In the genomic region with DNA sequence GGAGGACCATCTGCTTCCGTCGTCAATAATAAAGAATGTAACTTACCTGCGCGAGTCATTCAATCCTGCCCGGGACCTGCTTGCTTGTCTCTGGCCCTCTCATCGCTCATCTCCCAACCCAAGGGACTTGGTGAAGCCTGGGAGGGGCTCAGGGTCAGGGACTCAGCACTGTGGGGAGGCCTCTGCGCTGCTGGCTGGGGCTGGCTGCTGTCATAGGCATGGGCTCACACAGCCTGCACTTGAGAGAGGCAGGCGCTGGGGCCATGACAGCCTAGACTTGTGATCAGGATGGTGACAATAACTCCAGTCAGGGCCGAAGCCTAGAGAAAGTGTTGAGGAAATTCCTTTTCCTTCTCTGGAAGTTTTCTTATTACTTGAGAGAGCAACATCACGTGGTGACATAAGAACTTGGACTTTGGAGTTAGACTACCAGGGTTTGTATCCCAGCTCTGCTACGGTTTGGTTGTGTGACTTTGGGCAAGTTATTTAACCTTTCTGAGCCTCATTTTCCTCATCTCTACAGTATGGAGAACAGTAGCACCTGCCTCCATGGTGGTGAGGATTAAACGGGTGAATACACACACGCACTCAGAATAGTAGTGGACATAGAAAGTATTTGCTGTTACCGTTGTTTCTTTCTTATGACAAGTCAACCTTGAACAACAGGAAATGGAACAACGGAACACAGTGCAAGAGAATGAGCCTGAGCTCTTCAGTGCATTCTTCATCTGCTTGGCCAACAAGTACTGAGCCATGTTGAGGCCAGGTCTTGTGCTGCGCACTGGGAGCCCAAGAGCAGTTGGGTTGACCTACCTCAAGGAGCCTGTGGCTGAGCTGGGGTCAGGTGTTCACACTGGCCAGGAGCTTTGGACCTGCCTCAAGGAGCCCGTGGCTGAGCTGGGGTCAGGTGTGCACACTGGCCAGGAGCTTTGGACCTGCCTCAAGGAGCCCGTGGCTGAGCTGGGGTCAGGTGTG, we compare ENCODE assay signal across 1 cellular context.
TF ChIP-seq lines count a peak whose summit lies in the region.

No MANE protein-coding gene starts in this region.

TF ChIP-seq in GM12878, 131 proteins besides CTCF, POLR2A, EP300 and RAD21 (continued from another document):
- TF ChIP-seq, protein P1, sequence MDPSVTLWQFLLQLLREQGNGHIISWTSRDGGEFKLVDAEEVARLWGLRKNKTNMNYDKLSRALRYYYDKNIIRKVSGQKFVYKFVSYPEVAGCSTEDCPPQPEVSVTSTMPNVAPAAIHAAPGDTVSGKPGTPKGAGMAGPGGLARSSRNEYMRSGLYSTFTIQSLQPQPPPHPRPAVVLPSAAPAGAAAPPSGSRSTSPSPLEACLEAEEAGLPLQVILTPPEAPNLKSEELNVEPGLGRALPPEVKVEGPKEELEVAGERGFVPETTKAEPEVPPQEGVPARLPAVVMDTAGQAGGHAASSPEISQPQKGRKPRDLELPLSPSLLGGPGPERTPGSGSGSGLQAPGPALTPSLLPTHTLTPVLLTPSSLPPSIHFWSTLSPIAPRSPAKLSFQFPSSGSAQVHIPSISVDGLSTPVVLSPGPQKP (IDR thresholded peaks at IDR 0.05; ENCODE audit: low read depth, low read length): no peak
- TF ChIP-seq IRF3 (IDR thresholded peaks at IDR 0.05) (no peak), CREM (IDR thresholded peaks at IDR 0.05; ENCODE audit: low read depth) (no peak), SUZ12 (IDR thresholded peaks at IDR 0.05; ENCODE audit: unreplicated experiment) (no peak), KLF5 (IDR thresholded peaks at IDR 0.05; ENCODE audit: partially characterized antibody) (no peak), EED (IDR thresholded peaks at IDR 0.05; ENCODE audit: low read depth) (peak; percentile 39; the same call in 1 of the 2 replicates), FOXM1 (IDR thresholded peaks at IDR 0.05; ENCODE audit: low read depth, low read length) (no peak), NKRF (conservative IDR thresholded peaks at IDR 0.05) (no peak), JUNB (IDR thresholded peaks at IDR 0.05) (peak; percentile 43; the same call in 1 of the 2 replicates), FOS (IDR thresholded peaks at IDR 0.05; ENCODE audit: borderline replicate concordance, extremely low read depth, insufficient read length) (no peak), ETV6 (conservative IDR thresholded peaks at IDR 0.05 in 1 of 2, IDR thresholded peaks at IDR 0.05 in 1 of 2; ENCODE audit: borderline replicate concordance in 1 of 2, low read depth in 1 of 2) (peak in 1 of 2 experiments; percentile 48; a peak in 1 of 4 replicates), ZNF592 (IDR thresholded peaks at IDR 0.05) (no peak), TCF12 (IDR thresholded peaks at IDR 0.05; ENCODE audit: low read depth, low read length) (0 out of 2 replicates have a peak, but pooled peaks have one; percentile 16), STAT1 (conservative IDR thresholded peaks at IDR 0.05) (no peak), RBBP5 (conservative IDR thresholded peaks at IDR 0.05) (no peak), CBX3 (IDR thresholded peaks at IDR 0.05; ENCODE audit: borderline replicate concordance, low read depth) (no peak), RUNX3 (IDR thresholded peaks at IDR 0.05; ENCODE audit: low read length) (0 out of 2 replicates have a peak, but pooled peaks have one; percentile 31), JUND (IDR thresholded peaks at IDR 0.05; ENCODE audit: low read depth, low read length) (no peak), RB1 (IDR thresholded peaks at IDR 0.05; ENCODE audit: borderline replicate concordance) (no peak), TAF1 (IDR thresholded peaks at IDR 0.05; ENCODE audit: borderline replicate concordance, low read depth, low read length) (no peak), NFXL1 (IDR thresholded peaks at IDR 0.05; ENCODE audit: borderline replicate concordance) (no peak), ATF7 (IDR thresholded peaks at IDR 0.05; ENCODE audit: low read depth) (no peak), IKZF2 (IDR thresholded peaks at IDR 0.05) (no peak), RFX5 (IDR thresholded peaks at IDR 0.05; ENCODE audit: low read depth, low read length) (no peak)
- TF ChIP-seq, protein P2, sequence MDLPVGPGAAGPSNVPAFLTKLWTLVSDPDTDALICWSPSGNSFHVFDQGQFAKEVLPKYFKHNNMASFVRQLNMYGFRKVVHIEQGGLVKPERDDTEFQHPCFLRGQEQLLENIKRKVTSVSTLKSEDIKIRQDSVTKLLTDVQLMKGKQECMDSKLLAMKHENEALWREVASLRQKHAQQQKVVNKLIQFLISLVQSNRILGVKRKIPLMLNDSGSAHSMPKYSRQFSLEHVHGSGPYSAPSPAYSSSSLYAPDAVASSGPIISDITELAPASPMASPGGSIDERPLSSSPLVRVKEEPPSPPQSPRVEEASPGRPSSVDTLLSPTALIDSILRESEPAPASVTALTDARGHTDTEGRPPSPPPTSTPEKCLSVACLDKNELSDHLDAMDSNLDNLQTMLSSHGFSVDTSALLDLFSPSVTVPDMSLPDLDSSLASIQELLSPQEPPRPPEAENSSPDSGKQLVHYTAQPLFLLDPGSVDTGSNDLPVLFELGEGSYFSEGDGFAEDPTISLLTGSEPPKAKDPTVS (IDR thresholded peaks at IDR 0.05; ENCODE audit: low read depth, low read length): no peak
- TF ChIP-seq, protein P3, sequence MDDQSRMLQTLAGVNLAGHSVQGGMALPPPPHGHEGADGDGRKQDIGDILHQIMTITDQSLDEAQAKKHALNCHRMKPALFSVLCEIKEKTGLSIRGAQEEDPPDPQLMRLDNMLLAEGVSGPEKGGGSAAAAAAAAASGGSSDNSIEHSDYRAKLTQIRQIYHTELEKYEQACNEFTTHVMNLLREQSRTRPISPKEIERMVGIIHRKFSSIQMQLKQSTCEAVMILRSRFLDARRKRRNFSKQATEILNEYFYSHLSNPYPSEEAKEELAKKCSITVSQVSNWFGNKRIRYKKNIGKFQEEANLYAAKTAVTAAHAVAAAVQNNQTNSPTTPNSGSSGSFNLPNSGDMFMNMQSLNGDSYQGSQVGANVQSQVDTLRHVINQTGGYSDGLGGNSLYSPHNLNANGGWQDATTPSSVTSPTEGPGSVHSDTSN (IDR thresholded peaks at IDR 0.05; ENCODE audit: insufficient replicate concordance, low read depth, low read length): no peak
- TF ChIP-seq, protein P4, sequence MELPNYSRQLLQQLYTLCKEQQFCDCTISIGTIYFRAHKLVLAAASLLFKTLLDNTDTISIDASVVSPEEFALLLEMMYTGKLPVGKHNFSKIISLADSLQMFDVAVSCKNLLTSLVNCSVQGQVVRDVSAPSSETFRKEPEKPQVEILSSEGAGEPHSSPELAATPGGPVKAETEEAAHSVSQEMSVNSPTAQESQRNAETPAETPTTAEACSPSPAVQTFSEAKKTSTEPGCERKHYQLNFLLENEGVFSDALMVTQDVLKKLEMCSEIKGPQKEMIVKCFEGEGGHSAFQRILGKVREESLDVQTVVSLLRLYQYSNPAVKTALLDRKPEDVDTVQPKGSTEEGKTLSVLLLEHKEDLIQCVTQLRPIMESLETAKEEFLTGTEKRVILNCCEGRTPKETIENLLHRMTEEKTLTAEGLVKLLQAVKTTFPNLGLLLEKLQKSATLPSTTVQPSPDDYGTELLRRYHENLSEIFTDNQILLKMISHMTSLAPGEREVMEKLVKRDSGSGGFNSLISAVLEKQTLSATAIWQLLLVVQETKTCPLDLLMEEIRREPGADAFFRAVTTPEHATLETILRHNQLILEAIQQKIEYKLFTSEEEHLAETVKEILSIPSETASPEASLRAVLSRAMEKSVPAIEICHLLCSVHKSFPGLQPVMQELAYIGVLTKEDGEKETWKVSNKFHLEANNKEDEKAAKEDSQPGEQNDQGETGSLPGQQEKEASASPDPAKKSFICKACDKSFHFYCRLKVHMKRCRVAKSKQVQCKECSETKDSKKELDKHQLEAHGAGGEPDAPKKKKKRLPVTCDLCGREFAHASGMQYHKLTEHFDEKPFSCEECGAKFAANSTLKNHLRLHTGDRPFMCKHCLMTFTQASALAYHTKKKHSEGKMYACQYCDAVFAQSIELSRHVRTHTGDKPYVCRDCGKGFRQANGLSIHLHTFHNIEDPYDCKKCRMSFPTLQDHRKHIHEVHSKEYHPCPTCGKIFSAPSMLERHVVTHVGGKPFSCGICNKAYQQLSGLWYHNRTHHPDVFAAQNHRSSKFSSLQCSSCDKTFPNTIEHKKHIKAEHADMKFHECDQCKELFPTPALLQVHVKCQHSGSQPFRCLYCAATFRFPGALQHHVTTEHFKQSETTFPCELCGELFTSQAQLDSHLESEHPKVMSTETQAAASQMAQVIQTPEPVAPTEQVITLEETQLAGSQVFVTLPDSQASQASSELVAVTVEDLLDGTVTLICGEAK (IDR thresholded peaks at IDR 0.05; ENCODE audit: borderline replicate concordance): no peak
